Comparison of ENCODE assay signal across 14 cellular contexts in the genomic region with DNA sequence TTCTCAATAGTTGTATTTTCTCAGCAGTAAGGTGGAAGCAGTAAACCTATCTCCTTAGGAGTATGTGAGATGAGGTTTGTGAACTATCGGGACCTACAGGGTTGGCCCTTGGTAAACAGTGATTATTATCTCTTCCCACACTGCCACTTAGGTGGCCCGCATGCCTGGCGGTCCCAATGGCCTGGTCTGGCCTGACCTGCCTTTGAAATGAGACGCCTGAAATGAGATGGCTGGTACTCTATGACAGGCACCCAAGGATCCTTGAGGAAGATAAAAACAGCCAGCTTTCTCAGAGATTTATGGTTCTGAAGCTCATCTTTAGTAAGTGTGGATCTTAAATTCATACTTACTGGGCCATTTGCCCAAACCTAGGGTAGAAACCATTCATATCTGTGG. TPM values are rescaled to one million over a fixed set of nuclear protein-coding genes. Genes with fewer than 3 reads are reported as not detected.
DNase-seq lines count a peak whose midpoint lies in the region; ATAC-seq and TF ChIP-seq lines count a peak whose summit lies in the region.
"Had no signal": no experiment of that assay in that cellular context is flagged by ENCODE, and none has a peak within 500 bp of the region (broad histone marks: within the 10 kb centered on the region; RNA-seq: fewer than 3 reads in every experiment).

No MANE protein-coding gene starts in this region.

- intact Hi-C loops in esophagus muscularis mucosa (cut with DNase I), result no loop called here

- TF ChIP-seq CTCF in 22Rv1 (IDR thresholded peaks at IDR 0.05) (no peak), esophagus muscularis mucosa (IDR thresholded peaks at IDR 0.05) (no peak), osteocyte (IDR thresholded peaks at IDR 0.05) (no peak)

- H3K9me3 ChIP-seq in SJSA1 (replicated peaks), result no peaks in the 10 kb centered on the region
- no peaks in the 10 kb centered on the region for H3K9me3 ChIP-seq in esophagus muscularis mucosa

- H3K4me3 ChIP-seq in SJSA1, result no peak overlapping the region
- no peak overlapping the region for H3K4me3 ChIP-seq in esophagus muscularis mucosa

- H3K36me3 Mint-ChIP-seq in osteocyte (ENCODE audit: unreplicated experiment), result peaks cover 7% of the 10 kb centered on the region

- CTCF ChIA-PET in HEK293T (lab: Yijun Ruan, JAX), result interaction anchor here (0.6 to 1.2 kb wide), 2 partner anchors 22 to 1086 kb away, joined by 3 to 4 read pairs; no protein-coding TSS in a partner anchor

- WGBS in esophagus muscularis mucosa, result 82% methylated on average over 4 of the region's 4 CpGs

- POLR2A ChIA-PET in HEK293T (lab: Yijun Ruan, JAX), result no interaction called here

- no peak for TF ChIP-seq POLR2A in esophagus muscularis mucosa (IDR thresholded peaks at IDR 0.05; ENCODE audit: low read depth)

- H3K4me1 ChIP-seq in SJSA1 (replicated peaks) (peaks cover 81% of the 10 kb centered on the region), esophagus muscularis mucosa (peaks cover 55 to 77% (median 68%) of the 10 kb centered on the region in 4 donors)

- H3K36me3 ChIP-seq in SJSA1 (0 out of 2 replicates have a peak, but pooled peaks cover 3% of the 10 kb centered on the region), esophagus muscularis mucosa (peaks cover 0 to 6% (median 0%) of the 10 kb centered on the region in 4 donors)

- no peaks in the 10 kb centered on the region for H3K27me3 Mint-ChIP-seq in osteocyte (ENCODE audit: unreplicated experiment)
- no peaks in the 10 kb centered on the region for H3K27me3 Mint-ChIP-seq in stimulated activated naive CD8-positive, alpha-beta T cell treated with anti-CD3 and anti-CD28 coated beads, Interleukin-15, amount 100 ng/mL, for 72 hours
- H3K27me3 Mint-ChIP-seq: activated CD4-positive, alpha-beta T cell treated with anti-CD3 and anti-CD28 coated beads, Interleukin-2, amount 10 ng/mL, durations not matched to agents 7 days and 5 days had no signal

- no peak for TF ChIP-seq EP300 in esophagus muscularis mucosa (IDR thresholded peaks at IDR 0.05)

- peaks cover 94% of the 10 kb centered on the region for H3K4me1 Mint-ChIP-seq in osteocyte (ENCODE audit: unreplicated experiment)
- H3K4me1 Mint-ChIP-seq in stimulated activated naive CD8-positive, alpha-beta T cell treated with anti-CD3 and anti-CD28 coated beads, Interleukin-15, amount 100 ng/mL, for 72 hours, result peaks cover 6% of the 10 kb centered on the region
- H3K4me1 Mint-ChIP-seq: activated CD4-positive, alpha-beta T cell treated with anti-CD3 and anti-CD28 coated beads, Interleukin-2, amount 10 ng/mL, durations not matched to agents 7 days and 5 days had no signal

- H3K9me3 Mint-ChIP-seq in osteocyte (ENCODE audit: unreplicated experiment), result no peaks in the 10 kb centered on the region
- no peaks in the 10 kb centered on the region for H3K9me3 Mint-ChIP-seq in stimulated activated naive CD8-positive, alpha-beta T cell treated with anti-CD3 and anti-CD28 coated beads, Interleukin-15, amount 100 ng/mL, for 72 hours
- H3K9me3 Mint-ChIP-seq: activated CD4-positive, alpha-beta T cell treated with anti-CD3 and anti-CD28 coated beads, Interleukin-2, amount 10 ng/mL, durations not matched to agents 7 days and 5 days; nephron progenitor cell had no signal

- H3K27ac ChIP-seq in 22Rv1, result peak overlapping the region; percentile 42
- peak overlapping the region; percentile 91 for H3K27ac ChIP-seq in SJSA1
- H3K27ac ChIP-seq in esophagus muscularis mucosa (replicated peaks in 1 of 4), result peak overlapping the region; percentile 52 to 61 (median 58)

- no peaks in the 10 kb centered on the region for H3K27me3 ChIP-seq in SJSA1 (replicated peaks)
- H3K27me3 ChIP-seq in esophagus muscularis mucosa, result no peaks in the 10 kb centered on the region

- no peak overlapping the region for H3K4me3 Mint-ChIP-seq in osteocyte (ENCODE audit: unreplicated experiment)
- no peak overlapping the region for H3K4me3 Mint-ChIP-seq in stimulated activated naive CD8-positive, alpha-beta T cell treated with anti-CD3 and anti-CD28 coated beads, Interleukin-15, amount 100 ng/mL, for 72 hours
- H3K4me3 Mint-ChIP-seq: activated CD4-positive, alpha-beta T cell treated with anti-CD3 and anti-CD28 coated beads, Interleukin-2, amount 10 ng/mL, durations not matched to agents 7 days and 5 days; nephron progenitor cell had no signal

- no peak for ATAC-seq in stimulated activated naive CD8-positive, alpha-beta T cell treated with anti-CD3 and anti-CD28 coated beads, Interleukin-15, Interleukin-2, amounts not matched to agents 100 U/mL and 50 U/mL, for 24 hours
- ATAC-seq in stimulated activated naive CD8-positive, alpha-beta T cell treated with anti-CD3 and anti-CD28 coated beads, Interleukin-15, amount 100 ng/mL, for 72 hours, result no peak

- peak overlapping the region; percentile 96 for H3K27ac Mint-ChIP-seq in osteocyte (ENCODE audit: unreplicated experiment)
- H3K27ac Mint-ChIP-seq in stimulated activated naive CD8-positive, alpha-beta T cell treated with anti-CD3 and anti-CD28 coated beads, Interleukin-15, amount 100 ng/mL, for 72 hours, result no peak overlapping the region
- H3K27ac Mint-ChIP-seq: activated CD4-positive, alpha-beta T cell treated with anti-CD3 and anti-CD28 coated beads, Interleukin-2, amount 10 ng/mL, durations not matched to agents 7 days and 5 days had no signal

- DNase-seq in SJSA1 (ENCODE audit: low read depth in 1 of 2, low spot score in 2 of 2) (peak; percentile 74 to 82), esophagus muscularis mucosa (ENCODE audit: extremely low spot score) (peak; percentile 72), osteocyte (ENCODE audit: extremely low spot score, unreplicated experiment) (no peak), NCI-H2196 (lab: John Stamatoyannopoulos, UW; ENCODE audit: unreplicated experiment) (no peak), HEK293T (ENCODE audit: extremely low spot score) (no peak)
- no peak for DNase-seq in stimulated activated naive CD8-positive, alpha-beta T cell treated with anti-CD3 and anti-CD28 coated beads, Interleukin-15, Interleukin-2, amounts not matched to agents 100 U/mL and 50 U/mL, for 24 hours
- DNase-seq in stimulated activated naive CD8-positive, alpha-beta T cell treated with anti-CD3 and anti-CD28 coated beads, Interleukin-15, amount 100 ng/mL, for 72 hours, result no peak
- DNase-seq: activated CD4-positive, alpha-beta T cell treated with anti-CD3 and anti-CD28 coated beads, Interleukin-2, amount 10 ng/mL, durations not matched to agents 7 days and 5 days; activated naive CD4-positive, alpha-beta T cell; hypothalamus; NCI-H345; stimulated activated CD4-positive, alpha-beta T cell treated with anti-CD3 and anti-CD28 coated beads, Interleukin-2, amount 100 ng/mL, for 48 hours had no signal

TF ChIP-seq in HEK293T, 16 proteins besides CTCF, POLR2A, EP300 and RAD21:
- TF ChIP-seq FOXK2 (IDR thresholded peaks at IDR 0.05) (no peak), NFRKB (IDR thresholded peaks at IDR 0.05) (no peak), LEF1 (IDR thresholded peaks at IDR 0.05; ENCODE audit: borderline replicate concordance) (no peak), SUZ12 (IDR thresholded peaks at IDR 0.05) (no peak), BHLHE40 (IDR thresholded peaks at IDR 0.05; ENCODE audit: borderline replicate concordance) (no peak), ARNT (IDR thresholded peaks at IDR 0.05) (no peak), L3MBTL2 (conservative IDR thresholded peaks at IDR 0.05) (no peak), FOXM1 (IDR thresholded peaks at IDR 0.05; ENCODE audit: borderline replicate concordance) (no peak), TARDBP (IDR thresholded peaks at IDR 0.05) (no peak), HDGF (IDR thresholded peaks at IDR 0.05; ENCODE audit: borderline replicate concordance) (no peak), FOXA1 (IDR thresholded peaks at IDR 0.05) (no peak), CTBP1 (IDR thresholded peaks at IDR 0.05; ENCODE audit: borderline replicate concordance) (no peak), ZNF384 (IDR thresholded peaks at IDR 0.05) (no peak), ELF4 (IDR thresholded peaks at IDR 0.05) (no peak), SP1 (IDR thresholded peaks at IDR 0.05) (no peak)
- TF ChIP-seq, protein P1, sequence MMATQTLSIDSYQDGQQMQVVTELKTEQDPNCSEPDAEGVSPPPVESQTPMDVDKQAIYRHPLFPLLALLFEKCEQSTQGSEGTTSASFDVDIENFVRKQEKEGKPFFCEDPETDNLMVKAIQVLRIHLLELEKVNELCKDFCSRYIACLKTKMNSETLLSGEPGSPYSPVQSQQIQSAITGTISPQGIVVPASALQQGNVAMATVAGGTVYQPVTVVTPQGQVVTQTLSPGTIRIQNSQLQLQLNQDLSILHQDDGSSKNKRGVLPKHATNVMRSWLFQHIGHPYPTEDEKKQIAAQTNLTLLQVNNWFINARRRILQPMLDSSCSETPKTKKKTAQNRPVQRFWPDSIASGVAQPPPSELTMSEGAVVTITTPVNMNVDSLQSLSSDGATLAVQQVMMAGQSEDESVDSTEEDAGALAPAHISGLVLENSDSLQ (IDR thresholded peaks at IDR 0.05), result no peak

RNA-seq across cellular contexts. Expression of a gene that starts 45.2 kb away (rescaled TPM):
- 0.13 and 0.16 TPM in 2 replicates for total RNA-seq in SJSA1 (2014; rRNA removed; shearing (Covaris generic))
- total RNA-seq in esophagus muscularis mucosa (1 to 10 TPM; 3.2 to 5.1 (median 4.4) TPM), osteocyte (2.3 and 2.7 TPM in 2 replicates)

Comparison
In these comparisons a context has a peak if more than half of its experiments do, and no peak if none do; other contexts are left out.
1. DNase-seq: peak in SJSA1 (2 of 2) and esophagus muscularis mucosa (single experiment); none in osteocyte (single experiment), stimulated activated naive CD8-positive, alpha-beta T cell treated with anti-CD3 and anti-CD28 coated beads, Interleukin-15, Interleukin-2, amounts not matched to agents 100 U/mL and 50 U/mL, for 24 hours (single experiment), NCI-H2196 (single experiment), stimulated activated naive CD8-positive, alpha-beta T cell treated with anti-CD3 and anti-CD28 coated beads, Interleukin-15, amount 100 ng/mL, for 72 hours (0 of 2) and HEK293T (single experiment).
2. Peak in every context shown above with its lines, with median percentiles within 50 percentile points of each other: H3K27ac ChIP-seq.